Comparison of ENCODE assay signal across 23 cellular contexts in genomic region chr10:3687510-3688081, GRCh38.
"Had no signal": no experiment of that assay in that cellular context is flagged by ENCODE, and none has a peak within 500 bp of the region (broad histone marks: within the 10 kb centered on the region; RNA-seq: fewer than 3 reads in every experiment).

No MANE protein-coding gene starts in this region.

- H3K27me3 Mint-ChIP-seq: activated CD4-positive, alpha-beta memory T cell treated with anti-CD3 and anti-CD28 coated beads for 36 hours; brain; stimulated activated memory B cell treated with anti-CD40 and anti-IgM and Interleukin-4, amounts not matched to agents 10 μg/mL and 1 μg/mL and 100 μg/mL, for 72 hours; T-helper 17 cell had no signal

- H3K36me3 Mint-ChIP-seq: activated CD4-positive, alpha-beta memory T cell treated with anti-CD3 and anti-CD28 coated beads for 36 hours; activated naive CD8-positive, alpha-beta T cell treated with anti-CD3 and anti-CD28 coated beads, Interleukin-2, amount 10 ng/mL, durations not matched to agents 7 days and 5 days; brain; stimulated activated memory B cell treated with anti-CD40 and anti-IgM and Interleukin-4, amounts not matched to agents 10 μg/mL and 1 μg/mL and 100 μg/mL, for 72 hours had no signal

- H3K4me1 Mint-ChIP-seq: T-helper 17 cell had no signal

- H3K79me2 ChIP-seq: parathyroid adenoma had no signal

- H3K27ac ChIP-seq: coronary artery, epithelial cell of prostate, parathyroid adenoma, right lobe of liver, transverse colon had no signal

- ATAC-seq: mucosa of descending colon; right lobe of liver; stimulated activated memory B cell treated with anti-CD40 and anti-IgM and Interleukin-4, amounts not matched to agents 10 μg/mL and 1 μg/mL and 100 μg/mL, for 72 hours; T-helper 17 cell had no signal

- H3K27ac Mint-ChIP-seq: activated CD4-positive, alpha-beta memory T cell treated with anti-CD3 and anti-CD28 coated beads for 36 hours; activated naive CD4-positive, alpha-beta T cell treated with anti-CD3 and anti-CD28 coated beads for 36 hours; activated naive CD8-positive, alpha-beta T cell treated with anti-CD3 and anti-CD28 coated beads, Interleukin-2, amount 10 ng/mL, durations not matched to agents 7 days and 5 days; brain; nephron progenitor cell; stimulated activated memory B cell treated with anti-CD40 and anti-IgM and Interleukin-4, amounts not matched to agents 10 μg/mL and 1 μg/mL and 100 μg/mL, for 72 hours; T-helper 17 cell had no signal

- DNase-seq: activated CD4-positive, alpha-beta memory T cell treated with anti-CD3 and anti-CD28 coated beads for 36 hours; activated CD4-positive, alpha-beta T cell treated with anti-CD3 and anti-CD28 coated beads for 48 hours; activated CD4-positive, CD25-positive, alpha-beta regulatory T cell; activated effector memory CD4-positive, alpha-beta T cell treated with Interleukin-2 at 50 U/mL for 16 hours; activated naive CD4-positive, alpha-beta T cell treated with anti-CD3 and anti-CD28 coated beads for 36 hours; activated naive CD8-positive, alpha-beta T cell treated with anti-CD3 and anti-CD28 coated beads, Interleukin-2, amount 10 ng/mL, durations not matched to agents 7 days and 5 days; activated T-cell treated with anti-CD3 and anti-CD28 coated beads, Interleukin-2, amount 50 U/mL, for 48 hours; anterior cingulate cortex; central memory CD4-positive, alpha-beta T cell; mesenchymal stem cell; mucosa of descending colon; nephron progenitor cell; right lobe of liver; small intestine; stimulated activated CD4-positive, alpha-beta T cell treated with anti-CD3 and anti-CD28 coated beads, Interleukin-2, amount 100 ng/mL, for 24 hours; SW 1271; T-helper 17 cell; transverse colon had no signal

- H3K36me3 ChIP-seq: right lobe of liver, transverse colon had no signal

- H2AFZ ChIP-seq: parathyroid adenoma had no signal

- H3K9ac ChIP-seq: parathyroid adenoma had no signal

- H3K9me3 Mint-ChIP-seq: activated CD4-positive, alpha-beta memory T cell treated with anti-CD3 and anti-CD28 coated beads for 36 hours; nephron progenitor cell; stimulated activated memory B cell treated with anti-CD40 and anti-IgM and Interleukin-4, amounts not matched to agents 10 μg/mL and 1 μg/mL and 100 μg/mL, for 72 hours had no signal

- H3K9me3 ChIP-seq: mucosa of descending colon, right lobe of liver, transverse colon had no signal

- H3K4me3 Mint-ChIP-seq: activated CD4-positive, alpha-beta memory T cell treated with anti-CD3 and anti-CD28 coated beads for 36 hours; activated naive CD4-positive, alpha-beta T cell treated with anti-CD3 and anti-CD28 coated beads for 36 hours; activated naive CD8-positive, alpha-beta T cell treated with anti-CD3 and anti-CD28 coated beads, Interleukin-2, amount 10 ng/mL, durations not matched to agents 7 days and 5 days; brain; nephron progenitor cell; stimulated activated memory B cell treated with anti-CD40 and anti-IgM and Interleukin-4, amounts not matched to agents 10 μg/mL and 1 μg/mL and 100 μg/mL, for 72 hours; T-helper 17 cell had no signal

- H3K4me3 ChIP-seq: coronary artery, mucosa of descending colon, right lobe of liver, transverse colon had no signal

- H3K27me3 ChIP-seq: right lobe of liver, transverse colon had no signal

- H3K4me1 ChIP-seq: parathyroid adenoma, right lobe of liver had no signal
